21 cellular contexts compared by ENCODE assay signal in the genomic region with DNA sequence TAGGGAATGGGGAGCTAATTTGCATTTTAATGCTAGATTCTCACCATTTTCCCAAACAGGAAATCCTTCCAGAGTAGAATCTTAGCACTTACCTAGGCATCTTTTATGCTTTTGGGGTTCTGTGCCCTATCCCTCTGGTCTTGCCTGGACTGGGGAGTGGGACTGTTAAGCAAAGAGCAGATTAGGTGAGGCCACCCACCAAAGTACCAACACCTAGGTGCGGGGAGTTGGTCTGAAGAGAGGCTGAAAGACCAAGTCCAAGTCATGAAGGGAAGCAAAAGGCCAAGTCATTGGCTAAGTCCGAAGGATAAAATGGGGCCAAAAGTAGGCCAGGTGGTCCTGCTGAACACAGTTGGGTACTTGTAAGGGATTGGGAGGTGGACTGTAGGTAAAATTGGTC.
"Had no signal": no experiment of that assay in that cellular context is flagged by ENCODE, and none has a peak within 500 bp of the region (broad histone marks: within the 10 kb centered on the region; RNA-seq: fewer than 3 reads in every experiment).

No MANE protein-coding gene starts in this region.

- H3K27me3 ChIP-seq: colonic mucosa, esophagus squamous epithelium had no signal

- H3K27ac Mint-ChIP-seq: dendritic cell treated with granulocyte-macrophage colony-stimulating factor and Interleukin-4, amounts not matched to agents 40 ng/mL and 50 ng/mL, for 4 days; effector memory CD8-positive, alpha-beta T cell; mesothelial cell of epicardium; naive B cell had no signal

- H3K4me3 ChIP-seq: colonic mucosa, esophagus squamous epithelium, gastrocnemius medialis, heart right ventricle, left lung, lower lobe of right lung, mucosa of descending colon had no signal

- H3K27ac ChIP-seq: colonic mucosa, esophagus squamous epithelium, gastrocnemius medialis, heart right ventricle, left lung, lower lobe of right lung had no signal

- ATAC-seq: effector memory CD8-positive, alpha-beta T cell; gastrocnemius medialis; heart right ventricle; left cardiac atrium; left lung; left ventricle myocardium superior; lower lobe of right lung; mucosa of descending colon had no signal

- H3K36me3 Mint-ChIP-seq: mesothelial cell of epicardium, naive B cell had no signal

- H3K4me1 ChIP-seq: colonic mucosa, esophagus squamous epithelium, gastrocnemius medialis, heart right ventricle, left lung, lower lobe of right lung had no signal

- H3K9me3 Mint-ChIP-seq: dendritic cell treated with granulocyte-macrophage colony-stimulating factor and Interleukin-4, amounts not matched to agents 40 ng/mL and 50 ng/mL, for 4 days; effector memory CD8-positive, alpha-beta T cell had no signal

- H3K9me3 ChIP-seq: colonic mucosa, esophagus squamous epithelium, gastrocnemius medialis, heart right ventricle, left lung, lower lobe of right lung, mucosa of descending colon had no signal

- H3K4me1 Mint-ChIP-seq: mesothelial cell of epicardium, naive B cell had no signal

- DNase-seq: colonic mucosa; cortex of kidney; effector CD8-positive, alpha-beta T cell; effector memory CD8-positive, alpha-beta T cell; esophagus squamous epithelium; foreskin fibroblast; foreskin melanocyte; gastrocnemius medialis; glutamatergic neuron; head of caudate nucleus; heart right ventricle; hippocampal formation; left cardiac atrium; left lung; left ventricle myocardium superior; lower lobe of right lung; mesenchymal stem cell; mucosa of descending colon; naive B cell had no signal

- H3K36me3 ChIP-seq: colonic mucosa, gastrocnemius medialis, heart right ventricle, left lung, lower lobe of right lung had no signal

- H3K4me3 Mint-ChIP-seq: dendritic cell treated with granulocyte-macrophage colony-stimulating factor and Interleukin-4, amounts not matched to agents 40 ng/mL and 50 ng/mL, for 4 days; effector memory CD8-positive, alpha-beta T cell; mesothelial cell of epicardium; naive B cell had no signal
